8 cellular contexts compared by ENCODE assay signal in the genomic region with DNA sequence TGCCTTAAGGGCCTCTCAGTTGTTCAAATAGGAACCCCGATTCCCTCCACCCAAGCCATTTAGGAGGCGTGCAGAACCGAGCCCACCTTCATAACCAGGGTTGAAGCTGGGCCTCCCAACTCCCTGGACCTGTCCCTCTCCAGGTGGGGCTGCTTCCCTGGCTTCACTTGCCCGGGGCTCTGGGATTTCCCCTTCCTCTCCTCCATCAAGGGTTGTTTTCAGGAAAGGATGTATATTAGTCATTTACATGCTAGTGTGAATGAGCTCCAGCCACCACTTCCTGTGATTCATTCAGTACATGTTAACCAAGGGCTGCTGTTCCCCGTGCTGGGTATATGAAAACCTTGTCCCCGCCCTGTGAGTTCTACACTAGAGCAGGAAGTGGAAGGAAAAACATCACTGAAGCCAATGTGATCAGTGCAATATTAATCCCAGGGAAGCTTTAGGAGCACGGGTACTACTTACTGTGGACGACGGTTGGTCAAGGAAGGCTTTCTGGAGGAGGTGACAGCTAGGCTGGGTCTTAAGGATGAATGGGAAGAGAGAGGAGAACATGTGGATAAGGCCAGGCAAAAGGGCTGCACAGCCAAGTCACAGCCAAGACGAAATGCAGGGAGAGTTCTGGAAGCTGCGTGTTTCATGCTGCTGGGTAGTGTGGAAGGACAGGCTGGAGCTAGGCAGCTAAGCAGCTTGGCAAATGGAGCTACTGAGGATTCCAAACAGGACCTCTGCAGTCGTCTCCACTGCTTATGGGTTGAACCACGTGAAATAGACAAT.
DNase-seq lines count a peak whose midpoint lies in the region; ATAC-seq, FAIRE-seq and TF ChIP-seq lines count a peak whose summit lies in the region.
"Had no signal": no experiment of that assay in that cellular context is flagged by ENCODE, and none has a peak within 500 bp of the region (broad histone marks: within the 10 kb centered on the region; RNA-seq: fewer than 3 reads in every experiment).

No MANE protein-coding gene starts in this region.

- H3K9ac ChIP-seq in endothelial cell of umbilical vein (replicated peaks; ENCODE audit: extremely low read depth, insufficient read depth, low read length) (no peak overlapping the region), mesendoderm (ENCODE audit: low read length) (no peak overlapping the region)

- H2AFZ ChIP-seq in endothelial cell of umbilical vein (ENCODE audit: low read depth, low read length) = no peak overlapping the region

- H2AK5ac ChIP-seq in mesendoderm (ENCODE audit: low read length) = no peak overlapping the region

- no CpG with 5 or more reads among the region's 13 CpGs for WGBS in mesendoderm (ENCODE audit: extremely low coverage, insufficient coverage, low lambda C conversion rate)

- peak; percentile 41 for DNase-seq in SK-MEL-5 (ENCODE audit: low read depth, low spot score)
- peak; percentile 32 for DNase-seq in endothelial cell of umbilical vein (ENCODE audit: low read depth, low spot score)
- DNase-seq in stimulated activated CD4-positive, alpha-beta T cell treated with anti-CD3 and anti-CD28 coated beads, Interleukin-2, amount 100 ng/mL, for 4 hours (ENCODE audit: low read depth) = peak; percentile 16
- no peak for DNase-seq in DMS53 (lab: John Stamatoyannopoulos, UW)
- no peak for DNase-seq in mesendoderm
- DNase-seq: activated gamma-delta T cell treated with Interleukin-2 at 50 U/mL for 16 hours had no signal

- H4K8ac ChIP-seq in mesendoderm (ENCODE audit: low read depth, low read length) = no peak overlapping the region

- no peak overlapping the region for H2BK120ac ChIP-seq in mesendoderm (ENCODE audit: low read depth, low read length)

- H3K79me1 ChIP-seq in mesendoderm (ENCODE audit: low read length) = no peaks in the 10 kb centered on the region

- dilution Hi-C loops in endothelial cell of umbilical vein (cut with MboI; ENCODE audit: extremely low pct_ligation_motif_present, low sequenced_read_pairs) = no loop called here

- no peaks in the 10 kb centered on the region for H3K9me1 ChIP-seq in endothelial cell of umbilical vein (replicated peaks; ENCODE audit: control insufficient read depth, extremely low read depth, insufficient read depth, low read length)

- FAIRE-seq in endothelial cell of umbilical vein (lab: Jason Lieb, UNC) = no peak

- CTCF ChIA-PET in endothelial cell of umbilical vein (lab: Charles Lee) = interaction anchor here (0.8 to 1.1 kb wide), 3 partner anchors 10 to 77 kb away, joined by 3 read pairs; no protein-coding TSS in a partner anchor

- H3K23ac ChIP-seq in mesendoderm (ENCODE audit: low read length) = no peak overlapping the region

- ATAC-seq in HG03565 (IDR thresholded peaks at IDR 0.05; ENCODE audit: unreplicated experiment) (peak; percentile 47), HG02588 (IDR thresholded peaks at IDR 0.05; ENCODE audit: unreplicated experiment) (no peak)

- H3K36me3 ChIP-seq in endothelial cell of umbilical vein (ENCODE audit: control insufficient read depth in 2 of 2, extremely low read depth in 1 of 2, insufficient read depth in 2 of 2, low read length in 2 of 2) (no peaks in the 10 kb centered on the region), mesendoderm (ENCODE audit: control insufficient read depth, insufficient read depth, low read length) (no peaks in the 10 kb centered on the region)

- H3K56ac ChIP-seq in mesendoderm (ENCODE audit: low read length) = no peak overlapping the region

- POLR2A ChIA-PET in endothelial cell of umbilical vein (lab: Charles Lee) = interaction anchor here (0.5 kb wide), 1 partner anchor 1165 kb away, joined by 3 read pairs; no protein-coding TSS in a partner anchor

- H3K18ac ChIP-seq in mesendoderm (ENCODE audit: low read length) = no peak overlapping the region

- H2BK5ac ChIP-seq in mesendoderm (ENCODE audit: low read length) = no peak overlapping the region

- H3K4me2 ChIP-seq in endothelial cell of umbilical vein (ENCODE audit: insufficient read depth, low read length) (no peak overlapping the region), mesendoderm (ENCODE audit: low read length) (no peak overlapping the region)

- in situ Hi-C loops in SK-MEL-5 (cut with HindIII; ENCODE audit: low pct_unique_long_range_greater_than_20kb, low sequenced_read_pairs) = no loop called here

- no peak for TF ChIP-seq POLR2A in endothelial cell of umbilical vein (IDR thresholded peaks at IDR 0.05; ENCODE audit: low read depth, low read length)

- H3K4me3 ChIP-seq in endothelial cell of umbilical vein (replicated peaks in 1 of 3; ENCODE audit: insufficient read depth in 1 of 3, low read depth in 1 of 3, low read length in 3 of 3) (no peak overlapping the region), mesendoderm (ENCODE audit: low read length) (no peak overlapping the region)

- no peak overlapping the region for H3K4ac ChIP-seq in mesendoderm (ENCODE audit: low read depth, low read length)

- BruUV-seq in endothelial cell of umbilical vein (replicated peaks; lab: Mats Ljungman, UMichigan) = no TSS peak

- H4K5ac ChIP-seq in mesendoderm (ENCODE audit: low read length) = no peak overlapping the region

- H4K20me1 ChIP-seq in endothelial cell of umbilical vein (replicated peaks; ENCODE audit: control insufficient read depth, extremely low read depth, insufficient read depth, low read length) = no peaks in the 10 kb centered on the region

- no peaks in the 10 kb centered on the region for H3K79me2 ChIP-seq in endothelial cell of umbilical vein (ENCODE audit: control insufficient read depth, insufficient read depth, low read length)
- no peaks in the 10 kb centered on the region for H3K79me2 ChIP-seq in mesendoderm (ENCODE audit: control insufficient read depth, insufficient read depth, low read length)

- no peaks in the 10 kb centered on the region for H3K9me3 ChIP-seq in endothelial cell of umbilical vein (replicated peaks; ENCODE audit: control insufficient read depth, insufficient read depth, low read length)

- peaks cover 3% of the 10 kb centered on the region for H3K4me1 ChIP-seq in endothelial cell of umbilical vein (ENCODE audit: control insufficient read depth, extremely low read depth, insufficient read depth, low read length)
- no peaks in the 10 kb centered on the region for H3K4me1 ChIP-seq in mesendoderm (ENCODE audit: control insufficient read depth, low read depth, low read length)

- intact Hi-C loops in endothelial cell of umbilical vein (cut with micrococcal nuclease) = loop anchor here (1.0 kb wide), 2 partner anchors 11 to 43 kb away; no protein-coding TSS in a partner anchor

- H2BK15ac ChIP-seq in mesendoderm (replicated peaks; ENCODE audit: low read depth) = no peak overlapping the region

- H3K27me3 ChIP-seq in endothelial cell of umbilical vein (ENCODE audit: control insufficient read depth in 2 of 2, insufficient read depth in 2 of 2, low read length in 2 of 2) = no peaks in the 10 kb centered on the region
- H3K27me3 ChIP-seq in mesendoderm (ENCODE audit: insufficient read depth, low read length, poor library complexity) = no peaks in the 10 kb centered on the region

- H3K27ac ChIP-seq in endothelial cell of umbilical vein (ENCODE audit: insufficient read depth, low read depth, low read length) = peak overlapping the region; percentile 53
- no peak overlapping the region for H3K27ac ChIP-seq in mesendoderm (ENCODE audit: low read depth, low read length)

- TF ChIP-seq CTCF in endothelial cell of umbilical vein (IDR thresholded peaks at IDR 0.05; ENCODE audit: extremely low read depth in 1 of 2, insufficient read depth in 1 of 2, low read depth in 1 of 2, low read length in 2 of 2) = no peak

TF ChIP-seq in endothelial cell of umbilical vein, 7 proteins besides CTCF, POLR2A, EP300 and RAD21:
- TF ChIP-seq JUN (IDR thresholded peaks at IDR 0.05; ENCODE audit: borderline replicate concordance, insufficient read depth, insufficient read length, low read depth) (peak; percentile 20), POLR2AphosphoS5 (IDR thresholded peaks at IDR 0.05; ENCODE audit: insufficient read depth, low read depth, low read length) (no peak), EZH2 (IDR thresholded peaks at IDR 0.05; ENCODE audit: borderline replicate concordance, low read depth, low read length, severe bottlenecking) (no peak), MYC (IDR thresholded peaks at IDR 0.05; ENCODE audit: low read depth, low read length) (no peak), FOS (IDR thresholded peaks at IDR 0.05; ENCODE audit: borderline replicate concordance, insufficient read depth, low read length) (peak; percentile 28), GATA2 (IDR thresholded peaks at IDR 0.05; ENCODE audit: insufficient read depth, insufficient read length, low read depth, low read length) (no peak)
- TF ChIP-seq, protein P1, sequence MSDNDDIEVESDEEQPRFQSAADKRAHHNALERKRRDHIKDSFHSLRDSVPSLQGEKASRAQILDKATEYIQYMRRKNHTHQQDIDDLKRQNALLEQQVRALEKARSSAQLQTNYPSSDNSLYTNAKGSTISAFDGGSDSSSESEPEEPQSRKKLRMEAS (IDR thresholded peaks at IDR 0.05; ENCODE audit: insufficient read depth, insufficient read length) = no peak

Comparison
In these comparisons a context has a peak if more than half of its experiments do, and no peak if none do; other contexts are left out.
1. DNase-seq: peak in SK-MEL-5 (single experiment), endothelial cell of umbilical vein (single experiment) and stimulated activated CD4-positive, alpha-beta T cell treated with anti-CD3 and anti-CD28 coated beads, Interleukin-2, amount 100 ng/mL, for 4 hours (single experiment); none in DMS53 (single experiment) and mesendoderm (single experiment).